In the genomic region with DNA sequence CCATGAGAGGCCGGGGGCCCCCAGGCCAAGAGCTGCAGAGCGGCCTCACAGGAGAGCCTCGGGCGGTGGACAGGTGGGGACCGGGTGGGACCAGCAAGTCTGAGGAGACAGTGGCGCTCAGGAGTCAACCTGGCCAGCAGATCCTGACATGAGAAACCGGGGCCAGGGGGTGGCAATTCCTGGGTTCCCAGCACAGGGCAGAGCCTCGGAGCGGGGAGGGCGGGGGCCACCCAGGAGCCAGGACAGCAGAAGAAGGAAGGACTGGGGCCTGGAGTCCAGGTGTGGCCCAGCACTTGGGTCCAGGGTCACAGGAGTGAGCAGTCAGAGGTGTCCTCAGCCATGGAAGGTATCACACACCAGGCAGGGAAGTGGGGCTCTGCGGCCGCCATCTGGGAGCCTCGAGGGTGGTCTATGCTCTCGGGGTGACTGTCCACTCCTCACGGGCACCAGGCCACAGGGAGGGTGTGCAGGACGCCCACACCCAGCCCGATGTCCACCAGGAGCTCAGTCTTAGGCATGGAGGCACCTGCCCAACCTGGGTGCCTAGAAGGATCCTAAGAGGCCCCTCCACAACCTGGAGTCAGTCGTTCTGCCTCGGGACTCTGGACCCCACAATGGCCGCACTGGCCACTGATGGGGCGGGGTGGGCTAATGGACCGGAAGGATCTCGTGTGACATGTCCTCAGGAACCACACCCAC, we compare ENCODE assay signal across 22 cellular contexts. TPM values are rescaled to one million over a fixed set of nuclear protein-coding genes. Genes with fewer than 3 reads are reported as not detected.
DNase-seq lines count a peak whose midpoint lies in the region; ATAC-seq and TF ChIP-seq lines count a peak whose summit lies in the region.
"Had no signal": no experiment of that assay in that cellular context is flagged by ENCODE, and none has a peak within 500 bp of the region (broad histone marks: within the 10 kb centered on the region; RNA-seq: fewer than 3 reads in every experiment).

No MANE protein-coding gene starts in this region.

- H3K9me2 ChIP-seq in HCT116 (ENCODE audit: insufficient read depth) = no peaks in the 10 kb centered on the region

- ATAC-seq in HCT116 (no peak), SK-N-SH treated with all-trans-retinoic acid at 6 μM for 48 hours (peak; percentile 15), GM18861 (IDR thresholded peaks at IDR 0.05; ENCODE audit: unreplicated experiment) (no peak)
- ATAC-seq: activated naive CD4-positive, alpha-beta T cell treated with anti-CD3 and anti-CD28 coated beads, Interleukin-2, amount 50 U/mL, for 72 hours; natural killer cell treated with Interleukin-12 subunit alpha and Interleukin-12 subunit beta and Interleukin-15 and Interleukin-18, amount 100 ng/mL, for 72 hours; T-helper 17 cell had no signal

- no peaks in the 10 kb centered on the region for H3K9me3 ChIP-seq in HCT116 (ENCODE audit: control insufficient read depth in 1 of 2, insufficient read depth in 1 of 2, low read depth in 1 of 2, low read length in 2 of 2)
- H3K9me3 ChIP-seq in fibroblast of lung (ENCODE audit: control insufficient read depth, insufficient read depth, low read depth, low read length) = no peaks in the 10 kb centered on the region
- no peaks in the 10 kb centered on the region for H3K9me3 ChIP-seq in suprapubic skin
- H3K9me3 ChIP-seq: left lung had no signal

- CTCF ChIA-PET in HCT116 (lab: Charles Lee) = interaction anchor here (3.1 kb wide), 1 partner anchor 18 kb away, joined by 11 read pairs; no protein-coding TSS in a partner anchor

- TF ChIP-seq CTCF in HCT116 (IDR thresholded peaks at IDR 0.05 in 2 of 3, conservative IDR thresholded peaks at IDR 0.05 in 1 of 3; ENCODE audit: borderline replicate concordance in 1 of 3, insufficient read depth in 1 of 3, low read depth in 2 of 3, low read length in 2 of 3) (no peak), fibroblast of lung (conservative IDR thresholded peaks at IDR 0.05 in 1 of 2, IDR thresholded peaks at IDR 0.05 in 1 of 2; ENCODE audit: low read depth in 1 of 2, low read length in 2 of 2) (no peak), suprapubic skin (IDR thresholded peaks at IDR 0.05) (no peak)

- H4K20me1 ChIP-seq in HCT116 (ENCODE audit: insufficient read depth) (peaks cover 16% of the 10 kb centered on the region; the same call in 1 of the 2 replicates), fibroblast of lung (ENCODE audit: control insufficient read depth, extremely low read depth, insufficient read depth, low read length) (no peaks in the 10 kb centered on the region)

- peak overlapping the region; percentile 15; the same call in 1 of the 2 replicates for H3K27ac ChIP-seq in HCT116 (ENCODE audit: low read depth, low read length)
- H3K27ac ChIP-seq in fibroblast of lung (ENCODE audit: insufficient read depth, low read length) = no peak overlapping the region
- peak overlapping the region; percentile 10 for H3K27ac ChIP-seq in suprapubic skin
- H3K27ac ChIP-seq: left lung had no signal

- peaks cover 2 to 11% of the 10 kb centered on the region in 2 experiments; a peak in 2 of 4 replicates for H3K36me3 ChIP-seq in HCT116 (ENCODE audit: control insufficient read depth in 1 of 2, insufficient read depth in 2 of 2, low read length in 2 of 2)
- peaks cover 5% of the 10 kb centered on the region for H3K36me3 ChIP-seq in fibroblast of lung (ENCODE audit: control insufficient read depth, insufficient read depth, low read length)
- H3K36me3 ChIP-seq in suprapubic skin = peaks cover 5% of the 10 kb centered on the region

- TF ChIP-seq POLR2A in HCT116 (IDR thresholded peaks at IDR 0.05; ENCODE audit: borderline replicate concordance, extremely low read depth, insufficient read depth, insufficient read length) (no peak), suprapubic skin (IDR thresholded peaks at IDR 0.05) (no peak)

- BruUV-seq in HCT116 (replicated peaks; lab: Mats Ljungman, UMichigan) = no TSS peak

- H3K4me1 ChIP-seq in HCT116 (ENCODE audit: control insufficient read depth in 1 of 2, insufficient read depth in 2 of 2, low read length in 2 of 2) (peaks cover 0 to 18% of the 10 kb centered on the region in 2 experiments; a peak in 1 of 4 replicates), fibroblast of lung (ENCODE audit: control insufficient read depth, extremely low read depth, insufficient read depth, low read length) (peaks cover 18% of the 10 kb centered on the region), suprapubic skin (peaks cover 36% of the 10 kb centered on the region)

- POLR2A ChIA-PET in HCT116 (lab: Charles Lee) = no interaction called here

- TF ChIP-seq RAD21 in HCT116 (IDR thresholded peaks at IDR 0.05; ENCODE audit: low read depth) = no peak

- DNase-seq in HCT116 (ENCODE audit: low read depth, low spot score) = no peak
- no peak for DNase-seq in fibroblast of lung (ENCODE audit: low read depth in 2 of 2)
- DNase-seq in suprapubic skin (ENCODE audit: low spot score in 2 of 2) = no peak
- DNase-seq in amniotic stem cell (lab: John Stamatoyannopoulos, UW) = no peak
- DNase-seq in head of caudate nucleus = no peak
- DNase-seq: aorta; CD8-positive, alpha-beta memory T cell; central memory CD4-positive, alpha-beta T cell; Kasumi-1; left lung; midbrain; NCI-H1694; NCI-H2171 treated with DMSO at 0.1 percent for 48 hours; NCI-H524; NK-92 treated with Interleukin-12 subunit alpha and Interleukin-12 subunit beta, amount 100 ng/mL, for 24 hours; stimulated activated CD4-positive, alpha-beta T cell treated with anti-CD3 and anti-CD28 coated beads, Interleukin-4, amount 100 ng/mL, for 4 hours; stimulated activated naive CD4-positive, alpha-beta T cell treated with Interleukin-2 at 50 U/mL for 16 hours; T-helper 17 cell had no signal

- H3K27me3 ChIP-seq in HCT116 (ENCODE audit: insufficient read depth, low read length) = no peaks in the 10 kb centered on the region
- no peaks in the 10 kb centered on the region for H3K27me3 ChIP-seq in fibroblast of lung (ENCODE audit: control insufficient read depth, insufficient read depth, low read length)
- no peaks in the 10 kb centered on the region for H3K27me3 ChIP-seq in suprapubic skin
- H3K27me3 ChIP-seq: left lung had no signal

- RAD21 ChIA-PET in HCT116 (lab: Charles Lee; ENCODE audit: low non-redundant PET in 1 of 2, low total read pairs in 2 of 2, uncharacterized antibody in 2 of 2, unreplicated experiment in 2 of 2) = no interaction called here

- H3K4me2 ChIP-seq in HCT116 (ENCODE audit: low read length) (no peak overlapping the region), fibroblast of lung (ENCODE audit: extremely low read depth, insufficient read depth, low read length) (peak overlapping the region; percentile 44)

- H3K4me3 ChIP-seq in HCT116 (replicated peaks in 1 of 2; ENCODE audit: low read depth in 1 of 2, low read length in 2 of 2) (no peak overlapping the region), fibroblast of lung (replicated peaks in 1 of 4; ENCODE audit: control extremely low read depth in 1 of 4, insufficient read depth in 1 of 4, low read depth in 3 of 4, low read length in 4 of 4) (no peak overlapping the region), suprapubic skin (no peak overlapping the region)
- H3K4me3 ChIP-seq: left lung had no signal

- 37% methylated on average over 5 of the region's 23 CpGs for WGBS in suprapubic skin

- H2AFZ ChIP-seq in HCT116 (ENCODE audit: low read depth, low read length, poor library complexity, severe bottlenecking) (no peak overlapping the region), fibroblast of lung (ENCODE audit: low read length) (no peak overlapping the region)

- peaks cover 95% of the 10 kb centered on the region for H3K79me2 ChIP-seq in HCT116 (ENCODE audit: insufficient read depth, low read length)
- peaks cover 91% of the 10 kb centered on the region for H3K79me2 ChIP-seq in fibroblast of lung (ENCODE audit: control insufficient read depth, insufficient read depth, low read length)

- intact Hi-C loops in HCT116 (cut with micrococcal nuclease) = no loop called here
- intact Hi-C loops in head of caudate nucleus (cut with DNase I) = no loop called here

- H3K9ac ChIP-seq in HCT116 (ENCODE audit: low read length) (no peak overlapping the region), fibroblast of lung (ENCODE audit: insufficient read depth, low read length) (no peak overlapping the region)

- TF ChIP-seq EP300 in suprapubic skin (IDR thresholded peaks at IDR 0.05) = no peak

TF ChIP-seq in HCT116, 20 proteins besides CTCF, POLR2A, EP300 and RAD21 (continues in another document):
- no peak for TF ChIP-seq YY1 (IDR thresholded peaks at IDR 0.05; ENCODE audit: extremely low read depth, insufficient replicate concordance, low read depth, low read length)

TF ChIP-seq in SK-N-SH treated with all-trans-retinoic acid at 6 μM for 48 hours, 23 proteins besides CTCF, POLR2A, EP300 and RAD21 (continues in another document):
- TF ChIP-seq GLIS3 (CRISPR knock-in tag; IDR thresholded peaks at IDR 0.05) = no peak

RNA-seq across cellular contexts. Expression of a gene that starts 29.1 kb away (rescaled TPM):
- 224 TPM for total RNA-seq in HCT116 (2021; ENCODE audit: unreplicated experiment)
- 198 and 280 TPM in 2 replicates for polyA plus RNA-seq in HCT116 (2012)
- 135 and 313 TPM in 2 replicates for total RNA-seq in fibroblast of lung
- polyA plus RNA-seq in fibroblast of lung = 94.5 and 126 TPM in 2 replicates
- 184 and 260 TPM in 2 replicates for polyA plus RNA-seq in fibroblast of lung (2012)
- 1,099 and 1,312 TPM in 2 replicates for polyA minus RNA-seq in fibroblast of lung (ENCODE audit: low replicate concordance)
- total RNA-seq in suprapubic skin = 100 to 1,000 TPM; 185 to 269 (median 224) TPM

RNA-seq across cellular contexts. Expression of a gene that starts 47.7 kb away (rescaled TPM):
- total RNA-seq in HCT116 (2021; ENCODE audit: unreplicated experiment) = 160 TPM
- polyA plus RNA-seq in HCT116 (2012) = 123 and 132 TPM in 2 replicates
- 0.77 and 3.6 TPM in 2 replicates for total RNA-seq in fibroblast of lung
- polyA plus RNA-seq in fibroblast of lung = 1.3 and 4.5 TPM in 2 replicates
- 4.2 and 19.0 TPM in 2 replicates for polyA plus RNA-seq in fibroblast of lung (2012)
- polyA minus RNA-seq in fibroblast of lung (ENCODE audit: low replicate concordance) = 4.7 and 23.7 TPM in 2 replicates
- 10 to 100 TPM in 2 of 4 donors, 1 to 10 TPM in 2; 4.7 to 25.7 (median 10.7) TPM for total RNA-seq in suprapubic skin

RNA-seq across cellular contexts. Expression of a gene that starts 49.6 kb away (rescaled TPM):
- total RNA-seq in HCT116 (2021; ENCODE audit: unreplicated experiment) (71.3 TPM), fibroblast of lung (11.9 and 13.4 TPM in 2 replicates), suprapubic skin (10 to 100 TPM in 2 of 4 donors, 1 to 10 TPM in 2; 7.8 to 17.8 (median 10.9) TPM)
- 40.4 and 63.0 TPM in 2 replicates for polyA plus RNA-seq in HCT116 (2012)
- 7.6 and 8.1 TPM in 2 replicates for polyA plus RNA-seq in fibroblast of lung
- polyA plus RNA-seq in fibroblast of lung (2012) = 17.9 and 24.7 TPM in 2 replicates
- 9.5 and 19.2 TPM in 2 replicates for polyA minus RNA-seq in fibroblast of lung (ENCODE audit: low replicate concordance)

RNA-seq across cellular contexts. Expression of a gene that starts 49.7 kb away (rescaled TPM):
- 39.4 TPM for total RNA-seq in HCT116 (2021; ENCODE audit: unreplicated experiment)
- polyA plus RNA-seq in HCT116 (2012) = 21.5 and 22.1 TPM in 2 replicates
- 9.7 and 13.6 TPM in 2 replicates for total RNA-seq in fibroblast of lung
- polyA plus RNA-seq in fibroblast of lung = 6.6 and 8.2 TPM in 2 replicates
- polyA plus RNA-seq in fibroblast of lung (2012) = 7.5 and 12.3 TPM in 2 replicates
- 7.3 and 8.0 TPM in 2 replicates for polyA minus RNA-seq in fibroblast of lung (ENCODE audit: low replicate concordance)
- total RNA-seq in suprapubic skin = 10 to 100 TPM; 12.4 to 15.8 (median 14.6) TPM

RNA-seq across cellular contexts. Expression of a gene that starts 55.8 kb away (rescaled TPM):
- total RNA-seq in HCT116 (2021; ENCODE audit: unreplicated experiment) (311 TPM), fibroblast of lung (50.3 and 95.6 TPM in 2 replicates), suprapubic skin (100 to 1,000 TPM; 122 to 382 (median 250) TPM)
- 329 and 349 TPM in 2 replicates for polyA plus RNA-seq in HCT116 (2012)
- 39.2 and 57.6 TPM in 2 replicates for polyA plus RNA-seq in fibroblast of lung
- polyA plus RNA-seq in fibroblast of lung (2012) = 155 and 232 TPM in 2 replicates
- 62.8 and 64.3 TPM in 2 replicates for polyA minus RNA-seq in fibroblast of lung (ENCODE audit: low replicate concordance)
